Comparison of ENCODE assay signal across 14 cellular contexts in genomic region chr7:145169908-145170307, GRCh38.
A peak's percentile ranks its signal among the peaks of the same experiment; 100 is the strongest.
DNase-seq lines count a peak whose midpoint lies in the region; FAIRE-seq and TF ChIP-seq lines count a peak whose summit lies in the region.
"Had no signal": no experiment of that assay in that cellular context is flagged by ENCODE, and none has a peak within 500 bp of the region (broad histone marks: within the 10 kb centered on the region; RNA-seq: fewer than 3 reads in every experiment).

No MANE protein-coding gene starts in this region.

- DNase-seq in COR-L47 (lab: John Stamatoyannopoulos, UW), result peak; percentile 29
- peak; percentile 6 for DNase-seq in HT1080 (ENCODE audit: low read depth)
- DNase-seq in NCI-H748 treated with DMSO at 0.1 percent for 48 hours (lab: John Stamatoyannopoulos, UW), result peak; percentile 34
- DNase-seq in fibroblast of gingiva (ENCODE audit: low read depth), result peak; percentile 44
- no peak for DNase-seq in activated gamma-delta T cell treated with Interleukin-2 at 50 U/mL for 16 hours
- no peak for DNase-seq in AML-193 (lab: John Stamatoyannopoulos, UW)
- no peak for DNase-seq in small intestine
- no peak for DNase-seq in left ventricle myocardium inferior
- DNase-seq: CD4-positive, CD25-positive, alpha-beta regulatory T cell; hypothalamus; NCI-H446; stimulated activated CD4-positive, alpha-beta T cell treated with anti-CD3 and anti-CD28 coated beads, Interleukin-4, amount 100 ng/mL, for 24 hours; stimulated activated naive CD8-positive, alpha-beta T cell treated with anti-CD3 and anti-CD28 coated beads, Interleukin-15, amount 100 ng/mL, for 72 hours; SW 1271 had no signal

- H3K9me3 ChIP-seq in small intestine (ENCODE audit: control insufficient read depth, low read depth) (no peaks in the 10 kb centered on the region), left ventricle myocardium inferior (replicated peaks) (no peaks in the 10 kb centered on the region)

- TF ChIP-seq CTCF in left ventricle myocardium inferior (IDR thresholded peaks at IDR 0.05; ENCODE audit: borderline replicate concordance), result no peak

- WGBS in small intestine, 3 donors, result 32 to 42% (median 40%) methylated on average over 3 of the region's 3 CpGs

- H3K27ac ChIP-seq in small intestine (ENCODE audit: low read depth in 1 of 2, low read length in 1 of 2), result no peak overlapping the region
- no peak overlapping the region for H3K27ac ChIP-seq in left ventricle myocardium inferior (replicated peaks)

- no peak for FAIRE-seq in small intestine (lab: Jason Lieb, UNC)

- H3K4me1 ChIP-seq in small intestine (ENCODE audit: control insufficient read depth in 2 of 2, insufficient read depth in 1 of 2, low read depth in 1 of 2, low read length in 1 of 2) (no peaks in the 10 kb centered on the region), left ventricle myocardium inferior (no peaks in the 10 kb centered on the region)

- intact Hi-C loops in left ventricle myocardium inferior (cut with micrococcal nuclease), result no loop called here

- H3K27me3 ChIP-seq in small intestine (ENCODE audit: control insufficient read depth in 2 of 2, insufficient read depth in 2 of 2, low read length in 2 of 2) (no peaks in the 10 kb centered on the region), left ventricle myocardium inferior (ENCODE audit: low read depth) (no peaks in the 10 kb centered on the region)

- H3K36me3 ChIP-seq in small intestine (ENCODE audit: control insufficient read depth in 2 of 2, insufficient read depth in 2 of 2, low read length in 2 of 2), result no peaks in the 10 kb centered on the region
- H3K36me3 ChIP-seq in left ventricle myocardium inferior, result no peaks in the 10 kb centered on the region

- H3K4me3 ChIP-seq in small intestine (ENCODE audit: low read depth in 1 of 2, low read length in 2 of 2) (no peak overlapping the region), left ventricle myocardium inferior (no peak overlapping the region)

Comparison
In these comparisons a context has a peak if more than half of its experiments do, and no peak if none do; other contexts are left out.
1. DNase-seq: peak in COR-L47 (single experiment), HT1080 (single experiment), NCI-H748 treated with DMSO at 0.1 percent for 48 hours (single experiment) and fibroblast of gingiva (single experiment); none in activated gamma-delta T cell treated with Interleukin-2 at 50 U/mL for 16 hours (single experiment), AML-193 (0 of 2), small intestine (single experiment) and left ventricle myocardium inferior (single experiment).